ENCODE assay signal across 9 cellular contexts in genomic region chr7:1029637-1030443, GRCh38. TPM values are rescaled to one million over a fixed set of nuclear protein-coding genes. Genes with fewer than 3 reads are reported as not detected.
DNase-seq lines count a peak whose midpoint lies in the region; ATAC-seq, FAIRE-seq and TF ChIP-seq lines count a peak whose summit lies in the region.
"Had no signal": no experiment of that assay in that cellular context is flagged by ENCODE, and none has a peak within 500 bp of the region (broad histone marks: within the 10 kb centered on the region; RNA-seq: fewer than 3 reads in every experiment).

No MANE protein-coding gene starts in this region.

- H3K4me3 ChIP-seq in A673 (ENCODE audit: low read depth, low read length, poor library complexity, severe bottlenecking), result no peak overlapping the region
- no peak overlapping the region for H3K4me3 ChIP-seq in HEK293 (ENCODE audit: low read depth, low read length)
- H3K4me3 ChIP-seq in GM12878, result peak overlapping the region; percentile 99; the same call in 1 of the 2 replicates
- no peak overlapping the region for H3K4me3 ChIP-seq in GM23248

- no peak for TF ChIP-seq EP300 in GM12878 (IDR thresholded peaks at IDR 0.05; ENCODE audit: borderline replicate concordance in 1 of 2, control insufficient read depth in 1 of 2, low read depth in 2 of 2, low read length in 2 of 2)

- peak overlapping the region; percentile 57 for H3K4me3 Mint-ChIP-seq in nephron progenitor cell

- peaks cover 15% of the 10 kb centered on the region for H3K36me3 Mint-ChIP-seq in nephron progenitor cell (ENCODE audit: low read depth)

- H3K4me1 Mint-ChIP-seq in nephron progenitor cell, result peaks cover 54% of the 10 kb centered on the region

- in situ Hi-C loops in GM12878 (cut with MboI), result loop anchor here (5.0 kb wide), 1 partner anchor 32 kb away; no protein-coding TSS in a partner anchor
- in situ Hi-C loops in GM23248 (cut with MboI), result no loop called here

- peak overlapping the region; percentile 52 for H3K4me2 ChIP-seq in GM12878 (ENCODE audit: control insufficient read depth, insufficient read depth)
- H3K4me2 ChIP-seq in GM23248 (ENCODE audit: unreplicated experiment), result no peak overlapping the region

- BruUV-seq in A673 (replicated peaks; lab: Mats Ljungman, UMichigan), result no TSS peak
- BruUV-seq in GM12878 (replicated peaks; lab: Mats Ljungman, UMichigan), result no TSS peak

- no peaks in the 10 kb centered on the region for H3K9me3 ChIP-seq in A673 (ENCODE audit: low read depth, low read length, poor library complexity, severe bottlenecking)
- H3K9me3 ChIP-seq in HEK293 (ENCODE audit: control insufficient read depth, insufficient read depth, low read depth, low read length), result no peaks in the 10 kb centered on the region
- H3K9me3 ChIP-seq in GM12878 (replicated peaks; ENCODE audit: control insufficient read depth, insufficient read depth, low read length), result no peaks in the 10 kb centered on the region; the same call in 2 of the 3 replicates
- no peaks in the 10 kb centered on the region for H3K9me3 ChIP-seq in GM23248 (ENCODE audit: low read depth)

- H2AFZ ChIP-seq in GM12878 (ENCODE audit: control insufficient read depth, low read depth, low read length) (no peak overlapping the region), GM23248 (no peak overlapping the region)

- H3K27ac Mint-ChIP-seq in nephron progenitor cell, result peak overlapping the region; percentile 87

- H3K9me2 ChIP-seq in GM23248 (ENCODE audit: insufficient read depth), result no peaks in the 10 kb centered on the region

- RAD21 ChIA-PET in GM12878 (lab: Charles Lee; ENCODE audit: unreplicated experiment), result no interaction called here

- ATAC-seq in GM12878, result no peak
- ATAC-seq in GM18867 (IDR thresholded peaks at IDR 0.05; ENCODE audit: unreplicated experiment), result no peak

- TF ChIP-seq RAD21 in GM12878 (IDR thresholded peaks at IDR 0.05; ENCODE audit: insufficient read depth, low read depth, low read length), result no peak

- no peaks in the 10 kb centered on the region for H3F3A ChIP-seq in GM23248 (ENCODE audit: insufficient read depth)

- POLR2A ChIA-PET in A673 (lab: Charles Lee; ENCODE audit: low non-redundant PET), result no interaction called here
- POLR2A ChIA-PET in HEK293 (lab: Yijun Ruan, JAX), result no interaction called here
- POLR2A ChIA-PET in GM12878 (lab: Charles Lee), result interaction anchor here (1.1 kb wide), 1 partner anchor 14 kb away, joined by 3 read pairs; no protein-coding TSS in a partner anchor

- intact Hi-C loops in A673 (cut with micrococcal nuclease; ENCODE audit: unreplicated experiment) (no loop called here), GM12878 (cut with micrococcal nuclease; ENCODE audit: unreplicated experiment) (no loop called here)

- H3K9me3 Mint-ChIP-seq in nephron progenitor cell, result peaks cover 4% of the 10 kb centered on the region

- H3K9ac ChIP-seq in GM12878 (ENCODE audit: control insufficient read depth, insufficient read depth, low read length) (no peak overlapping the region), GM23248 (no peak overlapping the region)

- FAIRE-seq in GM12878 (lab: Jason Lieb, UNC), result no peak

- CTCF ChIA-PET in A673 (lab: Charles Lee) (no interaction called here), HEK293 (lab: Yijun Ruan, JAX) (interaction anchor here (1.4 kb wide), 1 partner anchor 37 kb away, joined by 4 read pairs; no protein-coding TSS in a partner anchor), GM12878 (lab: Yijun Ruan, JAX) (interaction anchor here (1.1 kb wide), 1 partner anchor 36 kb away, joined by 6 read pairs; no protein-coding TSS in a partner anchor)

- H3K79me2 ChIP-seq in GM12878 (ENCODE audit: control insufficient read depth, insufficient read depth, low read length) (peaks cover 47% of the 10 kb centered on the region), GM23248 (ENCODE audit: insufficient read depth) (peaks cover 33% of the 10 kb centered on the region)

- H4K20me1 ChIP-seq in GM12878 (ENCODE audit: control insufficient read depth, insufficient read depth), result no peaks in the 10 kb centered on the region
- no peaks in the 10 kb centered on the region for H4K20me1 ChIP-seq in GM23248 (ENCODE audit: insufficient read depth)

- TF ChIP-seq CTCF in A673 (conservative IDR thresholded peaks at IDR 0.05; ENCODE audit: low read depth, low read length), result no peak
- no peak for TF ChIP-seq CTCF in HEK293 (tag by site-specific recombination; IDR thresholded peaks at IDR 0.05)
- TF ChIP-seq CTCF in GM12878 (IDR thresholded peaks at IDR 0.05 in 2 of 3, conservative IDR thresholded peaks at IDR 0.05 in 1 of 3; ENCODE audit: control insufficient read depth in 2 of 3, extremely low read depth in 1 of 3, insufficient read depth in 1 of 3, low read depth in 3 of 3, low read length in 3 of 3), result no peak
- TF ChIP-seq CTCF in nephron progenitor cell (IDR thresholded peaks at IDR 0.05), result no peak

- H3K4me1 ChIP-seq in A673 (ENCODE audit: insufficient read depth, low read length, poor library complexity, severe bottlenecking), result peaks cover 10% of the 10 kb centered on the region
- H3K4me1 ChIP-seq in HEK293 (ENCODE audit: control insufficient read depth, insufficient read depth, low read length), result 0 out of 2 replicates have a peak, but pooled peaks cover 6% of the 10 kb centered on the region
- peaks cover 24% of the 10 kb centered on the region for H3K4me1 ChIP-seq in GM12878 (ENCODE audit: control insufficient read depth, insufficient read depth, low read length)
- H3K4me1 ChIP-seq in GM23248 (ENCODE audit: insufficient read depth), result peaks cover 4% of the 10 kb centered on the region

- H3K27me3 Mint-ChIP-seq in nephron progenitor cell (ENCODE audit: low read depth, poor library complexity), result peaks cover 15% of the 10 kb centered on the region

- H3K36me3 ChIP-seq in A673 (ENCODE audit: insufficient read depth, low read length, poor library complexity, severe bottlenecking), result peaks cover 15% of the 10 kb centered on the region
- peaks cover 0 to 18% of the 10 kb centered on the region in 2 experiments; a peak in 1 of 3 replicates for H3K36me3 ChIP-seq in HEK293 (ENCODE audit: control insufficient read depth in 2 of 2, insufficient read depth in 1 of 2, low read length in 2 of 2)
- peaks cover 0 to 2% of the 10 kb centered on the region in 2 experiments; a peak in 2 of 4 replicates for H3K36me3 ChIP-seq in GM12878 (ENCODE audit: control insufficient read depth in 2 of 2, insufficient read depth in 2 of 2, low read length in 1 of 2)
- no peaks in the 10 kb centered on the region for H3K36me3 ChIP-seq in GM23248 (ENCODE audit: low read depth)

- TF ChIP-seq POLR2A in GM12878 (IDR thresholded peaks at IDR 0.05; ENCODE audit: low read depth, low read length), result no peak

- peak overlapping the region; percentile 80 for H3K27ac ChIP-seq in A673 (ENCODE audit: low read depth, low read length, poor library complexity, severe bottlenecking)
- no peak overlapping the region for H3K27ac ChIP-seq in HEK293 (ENCODE audit: extremely low read depth, low read depth, low read length)
- H3K27ac ChIP-seq in GM12878 (ENCODE audit: control insufficient read depth, insufficient read depth), result no peak overlapping the region
- H3K27ac ChIP-seq in GM23248, result no peak overlapping the region; the same call in 1 of the 2 replicates

- SMC1A ChIA-PET in GM12878 (lab: Charles Lee; ENCODE audit: uncharacterized antibody, unreplicated experiment), result interaction anchor here (0.7 to 1.4 kb wide), 4 partner anchors 14 to 36 kb away, joined by 3 to 4 read pairs (median 4); no protein-coding TSS in a partner anchor

- H3K27me3 ChIP-seq in A673 (replicated peaks; ENCODE audit: insufficient read depth, low read depth, low read length, poor library complexity), result no peaks in the 10 kb centered on the region
- H3K27me3 ChIP-seq in GM12878 (replicated peaks in 1 of 2; ENCODE audit: control insufficient read depth in 2 of 2, insufficient read depth in 2 of 2, low read length in 1 of 2), result no peaks in the 10 kb centered on the region
- no peaks in the 10 kb centered on the region for H3K27me3 ChIP-seq in GM23248 (replicated peaks; ENCODE audit: insufficient read depth)

- 94% methylated on average over 33 of the region's 33 CpGs for WGBS in GM12878 (ENCODE audit: insufficient coverage, insufficient replicate concordance, low lambda C conversion rate, missing lambda C conversion rate)
- WGBS in GM23248 (ENCODE audit: low coverage in 1 of 2, low lambda C conversion rate in 2 of 2, missing lambda C conversion rate in 2 of 2), 2 experiments, result 96 to 97% methylated on average over 32 to 33 of the region's 33 CpGs

- no peak for DNase-seq in A673 (ENCODE audit: low spot score)
- DNase-seq in GM12878 (ENCODE audit: low read depth, low spot score), result no peak
- DNase-seq in nephron progenitor cell, result no peak
- DNase-seq in superior temporal gyrus (ENCODE audit: extremely low spot score), result no peak
- DNase-seq in HuH-7 (ENCODE audit: low spot score), result no peak
- DNase-seq in GM23248, result no peak

RNA-seq across cellular contexts. Expression of gene GPR146, which starts 14.5 kb away (rescaled TPM):
- total RNA-seq in A673 (2021) (0.95 and 2.4 TPM in 2 replicates), GM12878 (2014; rRNA removed) (0.65 and 0.68 TPM in 2 replicates), GM12878 (2014; rRNA removed; fragmentation: Illumina TruSeq; extraction: Trizol) (0.36 and 0.92 TPM in 2 replicates), GM12878 (2021) (0.51 and 1.1 TPM in 2 replicates)
- 30.0 and 31.5 TPM in 2 replicates for total RNA-seq in GM12878 (2013; cell fraction: nucleolus; rRNA removed)
- polyA plus RNA-seq in GM12878 (2011; ENCODE audit: low read depth), result 3.5 TPM
- polyA plus RNA-seq in GM12878 (2011; rRNA removed) (9.0 and 12.0 TPM in 2 replicates), GM12878 (2014; fragmentation: Illumina TruSeq; extraction: Trizol) (0.19 TPM in 1 of 2 replicates, not detected in the other), GM12878 (2014; fragmentation: Nextera tagmentation; extraction: Ambion mirVana) (not detected), GM12878 (2014; rRNA removed) (0.50 and 0.80 TPM in 2 replicates), GM12878 (2016; fragmentation: Nextera tagmentation; extraction: Ambion mirVana) (1 to 10 TPM in 1 of 2 experiments, under 1 TPM in 1; 0.56 to 1.0 TPM), GM23248 (2016; fragmentation: Nextera tagmentation; extraction: Ambion mirVana) (4.3 and 5.1 TPM in 2 replicates)
- 12.9 and 14.2 TPM in 2 replicates for polyA plus RNA-seq in GM12878 (2011; cell fraction: cytosol; rRNA removed)
- polyA plus RNA-seq in GM12878 (2011; cell fraction: nucleus; rRNA removed), result 18.1 and 26.9 TPM in 2 replicates
- polyA plus RNA-seq in GM12878 (2012), result 5.0 and 11.4 TPM in 2 replicates
- 11.6 and 21.0 TPM in 2 replicates for polyA minus RNA-seq in GM12878 (2011; rRNA and poly(A)+ RNA removed)
- 2.2 and 3.7 TPM in 2 replicates for polyA minus RNA-seq in GM12878 (2011; cell fraction: cytosol; rRNA and poly(A)+ RNA removed)
- polyA minus RNA-seq in GM12878 (2011; cell fraction: nucleus; rRNA and poly(A)+ RNA removed), result 6.0 and 13.7 TPM in 2 replicates
- 9.7 and 10.2 TPM in 2 replicates for total RNA-seq in GM23248 (2014; rRNA removed; shearing (Covaris generic))

RNA-seq across cellular contexts. Expression of gene CYP2W1, which starts 46.9 kb away (rescaled TPM):
- total RNA-seq in A673 (2021) (not detected in 2 replicates), GM12878 (2014; rRNA removed) (not detected in 2 replicates), GM12878 (2014; rRNA removed; fragmentation: Illumina TruSeq; extraction: Trizol) (not detected in 2 replicates), GM12878 (2021) (not detected in 2 replicates)
- total RNA-seq in GM12878 (2013; cell fraction: nucleolus; rRNA removed), result not detected in 2 replicates
- polyA plus RNA-seq in GM12878 (2011; ENCODE audit: low read depth), result not detected
- polyA plus RNA-seq in GM12878 (2011; rRNA removed) (not detected in 2 replicates), GM12878 (2014; fragmentation: Illumina TruSeq; extraction: Trizol) (not detected in 2 replicates), GM12878 (2014; fragmentation: Nextera tagmentation; extraction: Ambion mirVana) (not detected), GM12878 (2014; rRNA removed) (not detected in 2 replicates), GM12878 (2016; fragmentation: Nextera tagmentation; extraction: Ambion mirVana) (not detected), GM23248 (2016; fragmentation: Nextera tagmentation; extraction: Ambion mirVana) (not detected in 2 replicates)
- polyA plus RNA-seq in GM12878 (2011; cell fraction: cytosol; rRNA removed), result not detected in 2 replicates
- polyA plus RNA-seq in GM12878 (2011; cell fraction: nucleus; rRNA removed), result 0.04 and 0.07 TPM in 2 replicates
- polyA plus RNA-seq in GM12878 (2012), result not detected in 2 replicates
- polyA minus RNA-seq in GM12878 (2011; rRNA and poly(A)+ RNA removed), result not detected in 2 replicates
- not detected in 2 replicates for polyA minus RNA-seq in GM12878 (2011; cell fraction: cytosol; rRNA and poly(A)+ RNA removed)
- not detected in 2 replicates for polyA minus RNA-seq in GM12878 (2011; cell fraction: nucleus; rRNA and poly(A)+ RNA removed)
- not detected in 2 replicates for total RNA-seq in GM23248 (2014; rRNA removed; shearing (Covaris generic))
- total RNA-seq: lung microvascular endothelial cell had no signal

RNA-seq across cellular contexts. Expression of gene COX19, which starts 54.5 kb away (rescaled TPM):
- 17.6 and 18.8 TPM in 2 replicates for total RNA-seq in A673 (2021)
- total RNA-seq in GM12878 (2013; cell fraction: nucleolus; rRNA removed), result 117 and 121 TPM in 2 replicates
- total RNA-seq in GM12878 (2014; rRNA removed), result 10.2 and 12.5 TPM in 2 replicates
- total RNA-seq in GM12878 (2014; rRNA removed; fragmentation: Illumina TruSeq; extraction: Trizol), result 9.5 and 11.4 TPM in 2 replicates
- 8.6 and 9.0 TPM in 2 replicates for total RNA-seq in GM12878 (2021)
- polyA plus RNA-seq in GM12878 (2011; ENCODE audit: low read depth), result 4.5 TPM
- 15.9 and 17.0 TPM in 2 replicates for polyA plus RNA-seq in GM12878 (2011; rRNA removed)
- polyA plus RNA-seq in GM12878 (2011; cell fraction: cytosol; rRNA removed), result 10.8 and 11.2 TPM in 2 replicates
- 22.4 and 24.8 TPM in 2 replicates for polyA plus RNA-seq in GM12878 (2011; cell fraction: nucleus; rRNA removed)
- 6.9 and 7.6 TPM in 2 replicates for polyA plus RNA-seq in GM12878 (2012)
- 7.0 and 12.4 TPM in 2 replicates for polyA plus RNA-seq in GM12878 (2014; fragmentation: Illumina TruSeq; extraction: Trizol)
- polyA plus RNA-seq in GM12878 (2014; fragmentation: Nextera tagmentation; extraction: Ambion mirVana), result 1 to 10 TPM; 3.7 to 6.6 TPM
- 8.9 and 10.2 TPM in 2 replicates for polyA plus RNA-seq in GM12878 (2014; rRNA removed)
- polyA plus RNA-seq in GM12878 (2016; fragmentation: Nextera tagmentation; extraction: Ambion mirVana), result 10 to 100 TPM; 15.0 to 17.9 TPM
- polyA minus RNA-seq in GM12878 (2011; rRNA and poly(A)+ RNA removed), result 11.1 and 20.0 TPM in 2 replicates
- polyA minus RNA-seq in GM12878 (2011; cell fraction: cytosol; rRNA and poly(A)+ RNA removed), result 2.1 and 2.7 TPM in 2 replicates
- 11.1 and 16.1 TPM in 2 replicates for polyA minus RNA-seq in GM12878 (2011; cell fraction: nucleus; rRNA and poly(A)+ RNA removed)
- total RNA-seq in GM23248 (2014; rRNA removed; shearing (Covaris generic)), result 5.5 and 5.6 TPM in 2 replicates
- 9.5 and 9.9 TPM in 2 replicates for polyA plus RNA-seq in GM23248 (2016; fragmentation: Nextera tagmentation; extraction: Ambion mirVana)

RNA-seq across cellular contexts. Expression of gene GPER1, which starts 58.1 kb away (rescaled TPM):
- total RNA-seq in A673 (2021), result 0.37 and 0.63 TPM in 2 replicates
- 22.4 and 23.1 TPM in 2 replicates for total RNA-seq in GM12878 (2013; cell fraction: nucleolus; rRNA removed)
- total RNA-seq in GM12878 (2014; rRNA removed), result 5.3 and 5.5 TPM in 2 replicates
- 1.8 and 2.2 TPM in 2 replicates for total RNA-seq in GM12878 (2014; rRNA removed; fragmentation: Illumina TruSeq; extraction: Trizol)
- 6.3 and 7.7 TPM in 2 replicates for total RNA-seq in GM12878 (2021)
- 3.5 TPM for polyA plus RNA-seq in GM12878 (2011; ENCODE audit: low read depth)
- polyA plus RNA-seq in GM12878 (2011; rRNA removed), result 1.3 and 1.9 TPM in 2 replicates
- 3.7 and 5.1 TPM in 2 replicates for polyA plus RNA-seq in GM12878 (2011; cell fraction: cytosol; rRNA removed)
- polyA plus RNA-seq in GM12878 (2011; cell fraction: nucleus; rRNA removed), result 7.0 and 10.0 TPM in 2 replicates
- polyA plus RNA-seq in GM12878 (2012), result 8.0 and 8.4 TPM in 2 replicates
- 0.73 and 1.4 TPM in 2 replicates for polyA plus RNA-seq in GM12878 (2014; fragmentation: Illumina TruSeq; extraction: Trizol)
- under 1 TPM; 0.03 to 0.73 TPM for polyA plus RNA-seq in GM12878 (2014; fragmentation: Nextera tagmentation; extraction: Ambion mirVana)
- polyA plus RNA-seq in GM12878 (2014; rRNA removed), result 6.5 TPM in 2 replicates
- 1 to 10 TPM; 3.0 to 5.2 TPM for polyA plus RNA-seq in GM12878 (2016; fragmentation: Nextera tagmentation; extraction: Ambion mirVana)
- 3.1 and 5.3 TPM in 2 replicates for polyA minus RNA-seq in GM12878 (2011; rRNA and poly(A)+ RNA removed)
- polyA minus RNA-seq in GM12878 (2011; cell fraction: cytosol; rRNA and poly(A)+ RNA removed), result 2.1 and 2.3 TPM in 2 replicates
- 0.96 and 1.5 TPM in 2 replicates for polyA minus RNA-seq in GM12878 (2011; cell fraction: nucleus; rRNA and poly(A)+ RNA removed)
- 3.4 and 6.7 TPM in 2 replicates for total RNA-seq in GM23248 (2014; rRNA removed; shearing (Covaris generic))
- polyA plus RNA-seq in GM23248 (2016; fragmentation: Nextera tagmentation; extraction: Ambion mirVana), result 5.6 and 6.7 TPM in 2 replicates
